In genomic region chr11:116530705-116531104, GRCh38 we compare ENCODE assay signal across 33 cellular contexts.
"Had no signal": no experiment of that assay in that cellular context is flagged by ENCODE, and none has a peak within 500 bp of the region (broad histone marks: within the 10 kb centered on the region; RNA-seq: fewer than 3 reads in every experiment).

No MANE protein-coding gene starts in this region.

- H3K4me3 ChIP-seq: adrenal gland, body of pancreas, breast epithelium had no signal

- H3K27me3 ChIP-seq: body of pancreas, brain microvascular endothelial cell had no signal

- H3K27ac ChIP-seq: adrenal gland, body of pancreas, brain microvascular endothelial cell, breast epithelium, VCaP had no signal

- H3K4me1 ChIP-seq: adrenal gland, body of pancreas, breast epithelium had no signal

- DNase-seq: activated B cell treated with CpG ODN at 0.5 μM for 24 hours; activated CD4-positive, alpha-beta memory T cell treated with anti-CD3 and anti-CD28 coated beads for 36 hours; activated CD4-positive, alpha-beta T cell treated with anti-CD3 and anti-CD28 coated beads for 4 hours; activated CD4-positive, alpha-beta T cell treated with anti-CD3 and anti-CD28 coated beads, Interleukin-2, amount 10 ng/mL, durations not matched to agents 24 days and 14 days; activated CD4-positive, alpha-beta T cell treated with anti-CD3 and anti-CD28 coated beads, Interleukin-2, amount 50 U/mL, for 1 hour; activated CD4-positive, alpha-beta T cell treated with anti-CD3 and anti-CD28 coated beads, Interleukin-2, amount 50 U/mL, for 4 hours; activated CD4-positive, CD25-positive, alpha-beta regulatory T cell treated with anti-CD3 and anti-CD28 coated beads, Interleukin-2, amount 50 U/mL, for 72 hours; activated CD8-positive, alpha-beta memory T cell treated with anti-CD3 and anti-CD28 coated beads, Interleukin-2, amount 50 U/mL, for 4 hours; activated CD8-positive, alpha-beta T cell treated with anti-CD3 and anti-CD28 coated beads for 36 hours; activated effector memory CD4-positive, alpha-beta T cell treated with anti-CD3 and anti-CD28 coated beads, Interleukin-2, amount 50 U/mL, for 16 hours; activated gamma-delta T cell treated with Interleukin-2 at 50 U/mL for 16 hours; activated naive CD4-positive, alpha-beta T cell; activated naive CD4-positive, alpha-beta T cell treated with anti-CD3 and anti-CD28 coated beads for 36 hours; activated naive CD4-positive, alpha-beta T cell treated with anti-CD3 and anti-CD28 coated beads, Interleukin-2, amount 50 U/mL, for 16 hours; activated naive CD8-positive, alpha-beta T cell treated with anti-CD3 and anti-CD28 coated beads for 36 hours; activated T-cell treated with anti-CD3 and anti-CD28 coated beads for 4 hours; activated T-cell treated with anti-CD3 and anti-CD28 coated beads, Interleukin-2, amount 50 U/mL, for 1 hour; activated T-cell treated with anti-CD3 and anti-CD28 coated beads, Interleukin-2, amount 50 U/mL, for 4 hours; activated T-cell treated with anti-CD3 and anti-CD28 coated beads, Interleukin-2, amount 50 U/mL, for 72 hours; adrenal gland; amniotic stem cell; body of pancreas; brain microvascular endothelial cell; central memory CD4-positive, alpha-beta T cell; T-helper 1 cell; T-helper 2 cell; T-helper 9 cell had no signal

- H3K36me3 ChIP-seq: adrenal gland, brain microvascular endothelial cell, breast epithelium had no signal

- ATAC-seq: activated CD8-positive, alpha-beta T cell treated with anti-CD3 and anti-CD28 coated beads for 36 hours; activated naive CD4-positive, alpha-beta T cell treated with anti-CD3 and anti-CD28 coated beads, Interleukin-2, amount 50 U/mL, for 72 hours; activated T-cell treated with anti-CD3 and anti-CD28 coated beads, Interleukin-2, amount 50 U/mL, for 4 hours; activated T-cell treated with anti-CD3 and anti-CD28 coated beads, Interleukin-2, amount 50 U/mL, for 72 hours; activated T-helper 17 cell treated with anti-CD3 and anti-CD28 coated beads, Interleukin-2, amount 50 U/mL, for 72 hours; body of pancreas had no signal

- H3K9me3 ChIP-seq: adrenal gland had no signal

- FAIRE-seq: astrocyte, TTC549 had no signal
